ENCODE assay signal across 37 cellular contexts in the genomic region with DNA sequence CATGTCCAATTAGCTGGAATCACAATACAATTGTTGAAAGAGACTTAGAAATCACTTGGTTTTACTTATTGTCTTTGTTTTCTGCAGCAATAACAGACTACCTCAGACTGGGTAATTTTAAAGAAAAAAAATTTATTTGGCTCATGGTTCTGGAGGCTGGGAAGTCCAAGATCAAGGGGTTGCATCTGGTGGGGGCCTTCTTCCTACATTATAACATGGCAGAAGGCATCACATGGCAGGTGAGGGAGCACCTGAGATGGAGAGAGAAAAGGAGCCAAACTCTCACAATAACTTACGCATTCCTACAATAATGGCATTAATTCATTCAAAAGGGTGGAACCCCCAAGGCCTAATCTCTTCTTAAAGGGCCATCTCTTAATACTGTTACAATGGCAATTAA. TPM values are rescaled to one million over a fixed set of nuclear protein-coding genes. Genes with fewer than 3 reads are reported as not detected.
"Had no signal": no experiment of that assay in that cellular context is flagged by ENCODE, and none has a peak within 500 bp of the region (broad histone marks: within the 10 kb centered on the region; RNA-seq: fewer than 3 reads in every experiment).

No MANE protein-coding gene starts in this region.

- H3K9me3 ChIP-seq: MG63 had no signal

- DNase-seq: Karpas-422, Kasumi-1, MG63, MM.1S, MV-4-11, NCI-H1048, NCI-H1092, NCI-H1092 treated with DMSO at 0.1 percent for 48 hours, NCI-H1105, NCI-H1105 treated with DMSO at 0.1 percent for 48 hours, NCI-H1417, NCI-H1417 treated with DMSO at 0.1 percent for 48 hours, NCI-H1436, NCI-H1436 treated with DMSO at 0.1 percent for 48 hours, NCI-H146, NCI-H1694, NCI-H1694 treated with DMSO at 0.1 percent for 48 hours, NCI-H187, NCI-H187 treated with DMSO at 0.1 percent for 48 hours, NCI-H1930, NCI-H2029, NCI-H2029 treated with DMSO at 0.1 percent for 48 hours, NCI-H2081, NCI-H2081 treated with DMSO at 0.1 percent for 48 hours, NCI-H2107, NCI-H2171, NCI-H2171 treated with DMSO at 0.1 percent for 48 hours, NCI-H2227 treated with DMSO at 0.1 percent for 48 hours, NCI-H226, NCI-H345, NCI-H446, NCI-H446 treated with DMSO at 0.1 percent for 48 hours, NCI-H510A, NCI-H510A treated with DMSO at 0.1 percent for 48 hours had no signal

- H3K4me3 ChIP-seq: MG63 had no signal

- H3K36me3 ChIP-seq: MG63 had no signal

- H3K27me3 ChIP-seq: MG63 had no signal

RNA-seq across cellular contexts. Expression of gene KLHL14, which starts 37.5 kb away (rescaled TPM):
- total RNA-seq: LHCN-M2, M059J, MCF 10A had no signal
